In genomic region chr3:158109804-158110657, GRCh38 we compare ENCODE assay signal across 8 cellular contexts. TPM values are rescaled to one million over a fixed set of nuclear protein-coding genes. Genes with fewer than 3 reads are reported as not detected.
DNase-seq lines count a peak whose midpoint lies in the region; ATAC-seq and TF ChIP-seq lines count a peak whose summit lies in the region.

Gene RSRC1 (plus strand): TSS chr3:158110089. CDS start chr3:158122105, 12,016 bp downstream.

- peaks cover 45% of the 10 kb centered on the region for H3K27me3 ChIP-seq in NT2/D1 (ENCODE audit: insufficient read depth, insufficient read length)
- peaks cover 45% of the 10 kb centered on the region for H3K27me3 ChIP-seq in endodermal cell (ENCODE audit: control insufficient read depth, insufficient read depth, low read length, poor library complexity, severe bottlenecking)

- H3K4me1 Mint-ChIP-seq in activated CD8-positive, alpha-beta memory T cell treated with anti-CD3 and anti-CD28 coated beads, Interleukin-2, amount 10 ng/mL, durations not matched to agents 7 days and 5 days, result peaks cover 49% of the 10 kb centered on the region
- H3K4me1 Mint-ChIP-seq in endodermal cell (peaks cover 9% of the 10 kb centered on the region), mesothelial cell of epicardium (peaks cover 32% of the 10 kb centered on the region)

- CTCF ChIA-PET in activated CD8-positive, alpha-beta memory T cell treated with anti-CD3 and anti-CD28 coated beads, Interleukin-2, amount 10 ng/mL, durations not matched to agents 7 days and 5 days (lab: Charles Lee), result interaction anchor here (1.0 to 2.7 kb wide), 7 partner anchors 11 to 534 kb away, joined by 3 to 11 read pairs (median 4); partner anchors contain the start of gene GFM1

- peak within 1 kb of the TSS; percentile 94 for H3K4me3 Mint-ChIP-seq in activated CD8-positive, alpha-beta memory T cell treated with anti-CD3 and anti-CD28 coated beads, Interleukin-2, amount 10 ng/mL, durations not matched to agents 7 days and 5 days
- peak within 1 kb of the TSS; percentile 72 for H3K4me3 Mint-ChIP-seq in endodermal cell
- H3K4me3 Mint-ChIP-seq in mesothelial cell of epicardium, result peak within 1 kb of the TSS; percentile 87

- peaks cover 39% of the 10 kb centered on the region for H3K27me3 Mint-ChIP-seq in activated CD8-positive, alpha-beta memory T cell treated with anti-CD3 and anti-CD28 coated beads, Interleukin-2, amount 10 ng/mL, durations not matched to agents 7 days and 5 days
- H3K27me3 Mint-ChIP-seq in endodermal cell (ENCODE audit: insufficient read depth), result peaks cover 46% of the 10 kb centered on the region
- peaks cover 48% of the 10 kb centered on the region for H3K27me3 Mint-ChIP-seq in mesothelial cell of epicardium (ENCODE audit: low read depth)

- DNase-seq in CMK (ENCODE audit: low read depth) (peak; percentile 61), HT1080 (ENCODE audit: low read depth) (peak; percentile 90), NT2/D1 (ENCODE audit: low read depth, low spot score) (peak; percentile 81), endodermal cell (peak; percentile 96), mesothelial cell of epicardium (ENCODE audit: low spot score in 2 of 2, unreplicated experiment in 2 of 2) (peak; percentile 66 to 85)
- DNase-seq in activated CD8-positive, alpha-beta memory T cell treated with anti-CD3 and anti-CD28 coated beads, Interleukin-2, amount 10 ng/mL, durations not matched to agents 7 days and 5 days, result peak; percentile 88
- DNase-seq in stimulated activated CD8-positive, alpha-beta memory T cell treated with anti-CD3 and anti-CD28 coated beads, Interleukin-15, amount 100 ng/mL, for 4 hours (ENCODE audit: low read depth in 2 of 2), result peak; percentile 53

- H3K4me1 ChIP-seq in NT2/D1 (ENCODE audit: insufficient read depth, insufficient read length), result peaks cover 2% of the 10 kb centered on the region
- H3K4me1 ChIP-seq in endodermal cell (ENCODE audit: control insufficient read depth, insufficient read depth, low read length), result no peaks in the 10 kb centered on the region

- H3K9ac ChIP-seq in NT2/D1 (ENCODE audit: insufficient read length, low read depth), result peak within 1 kb of the TSS; percentile 95
- peak within 1 kb of the TSS; percentile 80 for H3K9ac ChIP-seq in endodermal cell (ENCODE audit: extremely low read depth, low read length, poor library complexity, severe bottlenecking)

- H3K27ac Mint-ChIP-seq in activated CD8-positive, alpha-beta memory T cell treated with anti-CD3 and anti-CD28 coated beads, Interleukin-2, amount 10 ng/mL, durations not matched to agents 7 days and 5 days, result peak within 1 kb of the TSS; percentile 87
- H3K27ac Mint-ChIP-seq in endodermal cell (peak within 1 kb of the TSS; percentile 93), mesothelial cell of epicardium (peak within 1 kb of the TSS; percentile 91)

- TF ChIP-seq CTCF in endodermal cell (conservative IDR thresholded peaks at IDR 0.05) (no peak), mesothelial cell of epicardium (IDR thresholded peaks at IDR 0.05; ENCODE audit: unreplicated experiment) (no peak)

- H3K36me3 ChIP-seq in NT2/D1 (ENCODE audit: insufficient read depth, insufficient read length, low read length), result no peaks in the 10 kb centered on the region
- H3K36me3 ChIP-seq in endodermal cell (ENCODE audit: control insufficient read depth, insufficient read depth, low read length), result no peaks in the 10 kb centered on the region

- peaks cover 3% of the 10 kb centered on the region for H3K9me3 Mint-ChIP-seq in activated CD8-positive, alpha-beta memory T cell treated with anti-CD3 and anti-CD28 coated beads, Interleukin-2, amount 10 ng/mL, durations not matched to agents 7 days and 5 days (ENCODE audit: low read depth)
- H3K9me3 Mint-ChIP-seq in endodermal cell, result peaks cover 21% of the 10 kb centered on the region
- H3K9me3 Mint-ChIP-seq in mesothelial cell of epicardium, result peaks cover 11% of the 10 kb centered on the region

- H3K27ac ChIP-seq in endodermal cell (ENCODE audit: low read depth, low read length), result peak within 1 kb of the TSS; percentile 70

- ATAC-seq in GM21367 (IDR thresholded peaks at IDR 0.05; ENCODE audit: unreplicated experiment), result peak; percentile 87
- ATAC-seq in activated CD8-positive, alpha-beta memory T cell treated with anti-CD3 and anti-CD28 coated beads, Interleukin-2, amount 10 ng/mL, durations not matched to agents 7 days and 5 days, result peak; percentile 89

- H3K9me3 ChIP-seq in NT2/D1 (ENCODE audit: insufficient read depth, low read length) (no peaks in the 10 kb centered on the region; the same call in 1 of the 2 replicates), endodermal cell (ENCODE audit: control insufficient read depth, low read length) (peaks cover 20% of the 10 kb centered on the region)

- H3K4me3 ChIP-seq in NT2/D1 (ENCODE audit: insufficient read length, low read depth) (peak within 1 kb of the TSS; percentile 78), endodermal cell (ENCODE audit: low read length) (peak within 1 kb of the TSS; percentile 95)

- peaks cover 28% of the 10 kb centered on the region for H3K36me3 Mint-ChIP-seq in activated CD8-positive, alpha-beta memory T cell treated with anti-CD3 and anti-CD28 coated beads, Interleukin-2, amount 10 ng/mL, durations not matched to agents 7 days and 5 days
- H3K36me3 Mint-ChIP-seq in endodermal cell (ENCODE audit: low read depth) (peaks cover 20% of the 10 kb centered on the region), mesothelial cell of epicardium (peaks cover 8% of the 10 kb centered on the region)

- 0 to 2% methylated on average over 9 to 57 of the region's 57 CpGs for WGBS in endodermal cell (ENCODE audit: insufficient coverage in 1 of 2, insufficient read length in 1 of 2), 2 experiments

RNA-seq across cellular contexts. Expression of gene RSRC1, which starts in this region (rescaled TPM):
- 41.1 and 48.3 TPM in 2 replicates for total RNA-seq in HT1080 (2014; rRNA removed; shearing (Covaris generic))
- 33.2 and 44.3 TPM in 2 replicates for polyA plus RNA-seq in HT1080 (2015; cell fraction: cytosol; rRNA removed)
- 30.5 and 34.7 TPM in 2 replicates for polyA plus RNA-seq in HT1080 (2015; cell fraction: nucleus; rRNA removed)
- total RNA-seq in activated CD8-positive, alpha-beta memory T cell treated with anti-CD3 and anti-CD28 coated beads, Interleukin-2, amount 10 ng/mL, durations not matched to agents 7 days and 5 days, result 10 to 100 TPM; 45.1 to 45.4 TPM
- total RNA-seq in endodermal cell, result 10 to 100 TPM; 45.3 to 52.1 TPM
- 33.3 TPM for polyA plus RNA-seq in endodermal cell (2013, experiment 1 of 2)
- polyA plus RNA-seq in endodermal cell (2013, experiment 2 of 2), result 35.7 TPM
- total RNA-seq in mesothelial cell of epicardium, result 33.1 to 35.0 TPM (median 34.9 TPM) in 3 replicates

Comparison
In these comparisons a context has a peak if more than half of its experiments do, and no peak if none do; other contexts are left out.
1. Peak in every context shown above with its lines: DNase-seq, ATAC-seq, H3K4me3 ChIP-seq and H3K27ac ChIP-seq.